8 cellular contexts compared by ENCODE assay signal in genomic region chr10:17742918-17743317, GRCh38. TPM values are rescaled to one million over a fixed set of nuclear protein-coding genes. Genes with fewer than 3 reads are reported as not detected.
DNase-seq lines count a peak whose midpoint lies in the region; ATAC-seq lines count a peak whose summit lies in the region.

No MANE protein-coding gene starts in this region.

- no peaks in the 10 kb centered on the region for H3K9me3 Mint-ChIP-seq in CD8-positive, alpha-beta memory T cell

- no peak overlapping the region for H3K4me3 Mint-ChIP-seq in CD8-positive, alpha-beta memory T cell

- no peak overlapping the region for H3K27ac Mint-ChIP-seq in CD8-positive, alpha-beta memory T cell

- POLR2A ChIA-PET in CD8-positive, alpha-beta memory T cell (lab: Charles Lee) = no interaction called here

- no peak overlapping the region for H3K4me3 ChIP-seq in CD8-positive, alpha-beta memory T cell (ENCODE audit: low read length)

- peaks cover 0 to 1% (median 0%) of the 10 kb centered on the region in 3 donors for H3K36me3 Mint-ChIP-seq in CD8-positive, alpha-beta memory T cell

- peaks cover 4 to 10% (median 5%) of the 10 kb centered on the region in 3 donors for H3K4me1 Mint-ChIP-seq in CD8-positive, alpha-beta memory T cell

- H3K27me3 Mint-ChIP-seq in CD8-positive, alpha-beta memory T cell = no peaks in the 10 kb centered on the region

- H3K27me3 ChIP-seq in CD8-positive, alpha-beta memory T cell (ENCODE audit: insufficient read depth, low read length, poor library complexity, severe bottlenecking) = no peaks in the 10 kb centered on the region

- no peaks in the 10 kb centered on the region for H3K36me3 ChIP-seq in CD8-positive, alpha-beta memory T cell (ENCODE audit: insufficient read depth, low read length)

- ATAC-seq in HG02642 (IDR thresholded peaks at IDR 0.05; ENCODE audit: poor library complexity, unreplicated experiment) (peak; percentile 68), HG03039 (IDR thresholded peaks at IDR 0.05; ENCODE audit: unreplicated experiment) (no peak)

- H3K9me3 ChIP-seq in CD8-positive, alpha-beta memory T cell (ENCODE audit: low read length) = no peaks in the 10 kb centered on the region

- peak; percentile 36 to 74 (median 56) for DNase-seq in CD8-positive, alpha-beta memory T cell
- DNase-seq in T follicular helper cell (ENCODE audit: low read depth) = peak; percentile 55
- peak; percentile 37 for DNase-seq in amniotic epithelial cell (ENCODE audit: low read depth)
- DNase-seq in iPS-NIHi11 (ENCODE audit: low spot score) = peak; percentile 61
- DNase-seq in stimulated activated CD4-positive, alpha-beta T cell treated with anti-CD3 and anti-CD28 coated beads, Interleukin-15, amount 100 ng/mL, for 1 hour (ENCODE audit: low read depth in 1 of 2, low spot score in 1 of 2) = peak; percentile 21 to 51
- no peak for DNase-seq in NCI-H510A (lab: John Stamatoyannopoulos, UW)

- H3K4me1 ChIP-seq in CD8-positive, alpha-beta memory T cell (ENCODE audit: insufficient read depth, low read length) = no peaks in the 10 kb centered on the region

- CTCF ChIA-PET in CD8-positive, alpha-beta memory T cell (lab: Charles Lee) = interaction anchor here (1.0 to 4.0 kb wide), 5 partner anchors 19 to 137 kb away, joined by 3 to 21 read pairs (median 6); partner anchors contain the start of gene STAM

- H3K27ac ChIP-seq in CD8-positive, alpha-beta memory T cell (ENCODE audit: low read depth, low read length) = no peak overlapping the region

RNA-seq across cellular contexts. Expression of gene TMEM236, which starts 9.1 kb away (rescaled TPM):
- total RNA-seq in CD8-positive, alpha-beta memory T cell = under 1 TPM; 0.09 to 0.11 TPM
- not detected for polyA plus RNA-seq in CD8-positive, alpha-beta memory T cell
